ENCODE assay signal across 7 cellular contexts in the genomic region with DNA sequence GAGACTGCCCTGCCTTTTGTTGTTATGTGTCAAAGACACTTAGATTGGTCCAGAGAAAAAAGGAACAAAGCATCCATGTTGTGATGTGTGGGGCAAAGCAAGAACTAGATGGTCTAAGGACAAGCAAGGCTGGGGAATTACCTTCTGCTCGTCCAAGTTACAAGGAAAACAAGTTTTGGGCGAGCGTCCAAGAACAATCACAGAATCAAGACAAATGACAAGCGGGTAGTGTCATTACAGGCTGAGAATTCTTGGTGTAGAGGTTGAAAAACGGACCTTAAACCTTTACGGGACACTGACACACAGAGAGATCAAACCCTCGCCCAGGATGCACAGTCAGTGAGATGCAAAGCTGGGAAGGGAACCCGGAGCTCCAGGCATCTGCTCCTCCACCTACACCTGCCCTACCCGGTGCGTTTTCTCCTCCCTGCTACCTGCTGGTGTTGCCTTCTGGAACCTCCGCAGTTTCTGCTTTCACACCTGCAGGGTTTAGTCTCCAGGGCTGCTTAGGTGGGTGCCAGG. TPM values are rescaled to one million over a fixed set of nuclear protein-coding genes. Genes with fewer than 3 reads are reported as not detected.
DNase-seq lines count a peak whose midpoint lies in the region; ATAC-seq and TF ChIP-seq lines count a peak whose summit lies in the region.

No MANE protein-coding gene starts in this region.

- WGBS in adrenal gland, 4 donors = 3 to 7% (median 5%) methylated on average over 7 to 11 of the region's 11 CpGs
- 5% methylated on average over 11 of the region's 11 CpGs for WGBS in liver

- H3K9me3 ChIP-seq in adrenal gland (replicated peaks in 1 of 3) (no peaks in the 10 kb centered on the region), liver (ENCODE audit: control insufficient read depth in 4 of 4, low read length in 3 of 4) (peaks cover 0 to 2% (median 0%) of the 10 kb centered on the region in 4 donors), tibial artery (no peaks in the 10 kb centered on the region)

- H3K27me3 ChIP-seq in adrenal gland = no peaks in the 10 kb centered on the region
- no peaks in the 10 kb centered on the region for H3K27me3 ChIP-seq in liver (ENCODE audit: control insufficient read depth in 4 of 4, insufficient read depth in 4 of 4, low read length in 3 of 4)
- peaks cover 0 to 13% of the 10 kb centered on the region in 2 donors for H3K27me3 ChIP-seq in tibial artery

- ATAC-seq in GM19324 (IDR thresholded peaks at IDR 0.05; ENCODE audit: low FRiP score, unreplicated experiment) (peak; percentile 3), HG03354 (IDR thresholded peaks at IDR 0.05; ENCODE audit: poor library complexity, severe bottlenecking, unreplicated experiment) (peak; percentile 21)

- peak in 2 of 7 donors; percentile 55 for DNase-seq in adrenal gland
- DNase-seq in tibial artery = no peak
- DNase-seq in NOMO-1 treated with DMSO at 0.1 percent for 48 hours (lab: John Stamatoyannopoulos, UW; ENCODE audit: unreplicated experiment) = no peak
- no peak for DNase-seq in HUDEP-2 (lab: John Stamatoyannopoulos, UW; ENCODE audit: unreplicated experiment in 76 of 76)

- TF ChIP-seq RAD21 in liver (IDR thresholded peaks at IDR 0.05) = no peak

- H3K27ac ChIP-seq in adrenal gland = peak overlapping the region in 1 of 5 donors; percentile 74
- H3K27ac ChIP-seq in liver (ENCODE audit: low read depth in 1 of 2, low read length in 2 of 2) = no peak overlapping the region
- H3K27ac ChIP-seq in tibial artery = peak overlapping the region; percentile 68 to 81

- H3K36me3 ChIP-seq in adrenal gland (replicated peaks in 1 of 2) (peaks cover 0 to 5% of the 10 kb centered on the region in 2 donors), liver (ENCODE audit: control insufficient read depth in 4 of 4, insufficient read depth in 3 of 4, low read depth in 1 of 4, low read length in 3 of 4) (peaks cover 0 to 12% (median 4%) of the 10 kb centered on the region in 4 donors), tibial artery (peaks cover 0 to 22% (median 16%) of the 10 kb centered on the region in 3 donors)

- intact Hi-C loops in adrenal gland (cut with DNase I) = no loop called here
- intact Hi-C loops in tibial artery (cut with DNase I; ENCODE audit: low total_unique reads) = no loop called here

- no peak for TF ChIP-seq POLR2A in adrenal gland (IDR thresholded peaks at IDR 0.05)

- peaks cover 6 to 9% of the 10 kb centered on the region in 2 donors for H3K4me1 ChIP-seq in adrenal gland (replicated peaks in 1 of 2)
- peaks cover 0 to 16% (median 8%) of the 10 kb centered on the region in 4 donors for H3K4me1 ChIP-seq in liver (ENCODE audit: control insufficient read depth in 4 of 4, insufficient read depth in 4 of 4, low read length in 3 of 4)
- H3K4me1 ChIP-seq in tibial artery = peaks cover 0 to 14% (median 5%) of the 10 kb centered on the region in 4 donors

- no peak overlapping the region for H3K9ac ChIP-seq in liver (ENCODE audit: low read depth in 1 of 2, low read length in 2 of 2)

- peak overlapping the region in 3 of 4 donors; percentile 81 to 99 (median 90) for H3K4me3 ChIP-seq in adrenal gland
- H3K4me3 ChIP-seq in liver (ENCODE audit: low read depth in 1 of 3, low read length in 3 of 3) = peak overlapping the region; percentile 9 to 91 (median 80)
- peak overlapping the region; percentile 75 to 82 for H3K4me3 ChIP-seq in tibial artery

- TF ChIP-seq CTCF in adrenal gland (IDR thresholded peaks at IDR 0.05) = no peak
- no peak for TF ChIP-seq CTCF in liver (IDR thresholded peaks at IDR 0.05; ENCODE audit: low read depth, low read length, missing input control)
- TF ChIP-seq CTCF in tibial artery (IDR thresholded peaks at IDR 0.05) = no peak

TF ChIP-seq in liver, 16 proteins besides CTCF, POLR2A, EP300 and RAD21:
- TF ChIP-seq RXRA (IDR thresholded peaks at IDR 0.05) = no peak
- TF ChIP-seq NR2F2 (IDR thresholded peaks at IDR 0.05) = no peak

RNA-seq across cellular contexts. Expression of gene ZNF324B, which starts 0.5 kb away (rescaled TPM):
- total RNA-seq in adrenal gland (1 to 10 TPM; 3.1 to 8.7 (median 6.9) TPM), liver (1 to 10 TPM; 3.8 to 4.9 TPM)
- polyA plus RNA-seq in adrenal gland (1 to 10 TPM; 1.4 to 3.6 (median 1.5) TPM), liver (1 to 10 TPM in 1 of 2 donors, under 1 TPM in 1; 0.53 to 1.9 TPM)

RNA-seq across cellular contexts. Expression of gene ZNF132, which starts 10.9 kb away (rescaled TPM):
- total RNA-seq in adrenal gland = 1 to 10 TPM; 2.4 to 10.0 (median 4.8) TPM
- 1 to 10 TPM; 1.3 to 3.2 (median 1.4) TPM for polyA plus RNA-seq in adrenal gland
- 1 to 10 TPM; 1.3 to 2.0 TPM for total RNA-seq in liver
- polyA plus RNA-seq in liver = under 1 TPM; 0.64 to 0.72 TPM

RNA-seq across cellular contexts. Expression of gene ZNF324, which starts 16.0 kb away (rescaled TPM):
- total RNA-seq in adrenal gland (10 to 100 TPM in 6 of 8 donors, 1 to 10 TPM in 2; 8.8 to 58.3 (median 15.5) TPM), liver (1 to 10 TPM; 8.4 TPM)
- polyA plus RNA-seq in adrenal gland (1 to 10 TPM; 2.1 to 7.2 (median 3.5) TPM), liver (1 to 10 TPM; 2.3 to 2.6 TPM)

RNA-seq across cellular contexts. Expression of gene ZNF446, which starts 25.3 kb away (rescaled TPM):
- 10 to 100 TPM in 7 of 8 donors, 1 to 10 TPM in 1; 8.4 to 21.6 (median 15.0) TPM for total RNA-seq in adrenal gland
- 10 to 100 TPM in 2 of 3 donors, 1 to 10 TPM in 1; 2.7 to 30.8 (median 25.6) TPM for polyA plus RNA-seq in adrenal gland
- 1 to 10 TPM; 2.8 to 4.6 TPM for total RNA-seq in liver
- polyA plus RNA-seq in liver = 1 to 10 TPM; 3.3 to 4.8 TPM

RNA-seq across cellular contexts. Expression of gene ZNF584, which starts 42.4 kb away (rescaled TPM):
- total RNA-seq in adrenal gland (10 to 100 TPM; 11.7 to 37.5 (median 16.9) TPM), liver (10 to 100 TPM in 1 of 2 donors, 1 to 10 TPM in 1; 9.4 to 12.6 TPM)
- polyA plus RNA-seq in adrenal gland (10 to 100 TPM in 1 of 3 donors, 1 to 10 TPM in 2; 7.1 to 12.3 (median 9.7) TPM), liver (10 to 100 TPM in 1 of 2 donors, 1 to 10 TPM in 1; 3.6 to 10.6 TPM)

Comparison
In these comparisons a context has a peak if more than half of its experiments do, and no peak if none do; other contexts are left out.
1. H3K27ac ChIP-seq: peak in tibial artery (2 of 2); none in liver (0 of 2).
2. Peak in every context shown above with its lines, with median percentiles within 50 percentile points of each other: H3K4me3 ChIP-seq.